25 cellular contexts compared by ENCODE assay signal in genomic region chr1:227395391-227396028, GRCh38.
DNase-seq lines count a peak whose midpoint lies in the region; ATAC-seq lines count a peak whose summit lies in the region.
"Had no signal": no experiment of that assay in that cellular context is flagged by ENCODE, and none has a peak within 500 bp of the region (broad histone marks: within the 10 kb centered on the region; RNA-seq: fewer than 3 reads in every experiment).

No MANE protein-coding gene starts in this region.

- DNase-seq in A172 (ENCODE audit: low spot score) (peak; percentile 34), HPDE6-E6E7 (ENCODE audit: extremely low spot score) (peak; percentile 20), amniotic epithelial cell (ENCODE audit: low read depth) (peak; percentile 76), iris pigment epithelial cell (ENCODE audit: low read depth) (peak; percentile 50), NCI-H1436 (lab: John Stamatoyannopoulos, UW) (no peak), GOT3 (lab: John Stamatoyannopoulos, UW) (no peak), Right ventricle myocardium inferior (ENCODE audit: missing footprints) (no peak)
- no peak for DNase-seq in stimulated activated CD4-positive, alpha-beta T cell treated with anti-CD3 and anti-CD28 coated beads, Interleukin-4, amount 100 ng/mL, for 24 hours
- DNase-seq: activated CD4-positive, alpha-beta T cell treated with anti-CD3 and anti-CD28 coated beads for 4 hours; activated naive CD4-positive, alpha-beta T cell treated with Interleukin-2 at 50 U/mL for 16 hours; activated T-cell treated with anti-CD3 and anti-CD28 coated beads, Interleukin-2, amount 50 U/mL, for 48 hours; amniotic stem cell; caudate nucleus; DMS79; glutamatergic neuron; H9; kidney; NCI-H146; NCI-H524 treated with DMSO at 0.1 percent for 48 hours; posterior cingulate gyrus; sigmoid colon; SK-N-SH; stimulated activated CD8-positive, alpha-beta memory T cell treated with anti-CD3 and anti-CD28 coated beads, Interleukin-4, amount 100 ng/mL, for 48 hours; T-helper 2 cell had no signal

- intact Hi-C loops in Right ventricle myocardium inferior (cut with DNase I) = no loop called here

- no peak for ATAC-seq in Right ventricle myocardium inferior
- ATAC-seq: GM12878 had no signal

Comparison
In these comparisons a context has a peak if more than half of its experiments do, and no peak if none do; other contexts are left out.
1. DNase-seq: peak in A172 (single experiment), HPDE6-E6E7 (single experiment), amniotic epithelial cell (single experiment) and iris pigment epithelial cell (single experiment); none in NCI-H1436 (single experiment), stimulated activated CD4-positive, alpha-beta T cell treated with anti-CD3 and anti-CD28 coated beads, Interleukin-4, amount 100 ng/mL, for 24 hours (single experiment), GOT3 (single experiment) and Right ventricle myocardium inferior (single experiment).